In genomic region chr7:142790056-142790455, GRCh38 we compare ENCODE assay signal across 17 cellular contexts. TPM values are rescaled to one million over a fixed set of nuclear protein-coding genes. Genes with fewer than 3 reads are reported as not detected.
DNase-seq lines count a peak whose midpoint lies in the region; ATAC-seq and TF ChIP-seq lines count a peak whose summit lies in the region.
"Had no signal": no experiment of that assay in that cellular context is flagged by ENCODE, and none has a peak within 500 bp of the region (broad histone marks: within the 10 kb centered on the region; RNA-seq: fewer than 3 reads in every experiment).

No MANE protein-coding gene starts in this region.

- ATAC-seq in activated naive CD8-positive, alpha-beta T cell treated with anti-CD3 and anti-CD28 coated beads, Interleukin-2, amount 10 ng/mL, durations not matched to agents 7 days and 5 days (ENCODE audit: low read depth): no peak
- no peak for ATAC-seq in stimulated activated memory B cell treated with anti-CD40 and anti-IgM and Interleukin-4, amounts not matched to agents 10 μg/mL and 1 μg/mL and 100 μg/mL, for 72 hours
- no peak for ATAC-seq in HG03097 (IDR thresholded peaks at IDR 0.05; ENCODE audit: low FRiP score, unreplicated experiment)

- DNase-seq in activated CD4-positive, alpha-beta T cell treated with anti-CD3 and anti-CD28 coated beads, Interleukin-2, amount 10 ng/mL, durations not matched to agents 7 days and 5 days: no peak
- DNase-seq in activated CD4-positive, alpha-beta T cell treated with anti-CD3 and anti-CD28 coated beads for 4 hours: no peak
- no peak for DNase-seq in activated CD4-positive, alpha-beta memory T cell treated with anti-CD3 and anti-CD28 coated beads, Interleukin-2, amount 10 ng/mL, durations not matched to agents 7 days and 5 days
- DNase-seq in activated naive CD8-positive, alpha-beta T cell treated with anti-CD3 and anti-CD28 coated beads, Interleukin-2, amount 10 ng/mL, durations not matched to agents 7 days and 5 days: no peak
- no peak for DNase-seq in GM13976 (ENCODE audit: low spot score)
- no peak for DNase-seq in glomerular visceral epithelial cell (ENCODE audit: extremely low spot score)
- DNase-seq: C1 segment of cervical spinal cord, mesendoderm, SIG-M5 had no signal

- no peak for TF ChIP-seq CTCF in GM13976 (IDR thresholded peaks at IDR 0.05; ENCODE audit: borderline replicate concordance, control extremely low read depth, extremely low read depth, insufficient read depth, missing control alignments)

- no peaks in the 10 kb centered on the region for H3K9me3 Mint-ChIP-seq in activated CD4-positive, alpha-beta T cell treated with anti-CD3 and anti-CD28 coated beads, Interleukin-2, amount 10 ng/mL, durations not matched to agents 7 days and 5 days
- no peaks in the 10 kb centered on the region for H3K9me3 Mint-ChIP-seq in activated CD4-positive, alpha-beta memory T cell treated with anti-CD3 and anti-CD28 coated beads, Interleukin-2, amount 10 ng/mL, durations not matched to agents 7 days and 5 days
- no peaks in the 10 kb centered on the region for H3K9me3 Mint-ChIP-seq in activated naive CD8-positive, alpha-beta T cell treated with anti-CD3 and anti-CD28 coated beads, Interleukin-2, amount 10 ng/mL, durations not matched to agents 7 days and 5 days
- no peaks in the 10 kb centered on the region for H3K9me3 Mint-ChIP-seq in stimulated activated memory B cell treated with anti-CD40 and anti-IgM and Interleukin-4, amounts not matched to agents 10 μg/mL and 1 μg/mL and 100 μg/mL, for 72 hours
- H3K9me3 Mint-ChIP-seq: brain; dendritic cell treated with granulocyte-macrophage colony-stimulating factor and Interleukin-4, amounts not matched to agents 40 ng/mL and 50 ng/mL, for 4 days; neural crest cell had no signal

- CTCF ChIA-PET in activated CD4-positive, alpha-beta T cell treated with anti-CD3 and anti-CD28 coated beads, Interleukin-2, amount 10 ng/mL, durations not matched to agents 7 days and 5 days (lab: Charles Lee): interaction anchor here (1.0 to 13.3 kb wide), 3 partner anchors 8 to 19 kb away, joined by 3 to 176 read pairs (median 5); no protein-coding TSS in a partner anchor
- CTCF ChIA-PET in activated CD4-positive, alpha-beta memory T cell treated with anti-CD3 and anti-CD28 coated beads, Interleukin-2, amount 10 ng/mL, durations not matched to agents 7 days and 5 days (lab: Charles Lee): interaction anchor here (1.5 to 12.9 kb wide), 2 partner anchors 9 to 21 kb away, joined by 4 to 300 read pairs; no protein-coding TSS in a partner anchor

- peak overlapping the region; percentile 100 for H3K27ac Mint-ChIP-seq in activated CD4-positive, alpha-beta T cell treated with anti-CD3 and anti-CD28 coated beads, Interleukin-2, amount 10 ng/mL, durations not matched to agents 7 days and 5 days
- peak overlapping the region; percentile 89 for H3K27ac Mint-ChIP-seq in activated CD4-positive, alpha-beta memory T cell treated with anti-CD3 and anti-CD28 coated beads, Interleukin-2, amount 10 ng/mL, durations not matched to agents 7 days and 5 days
- peak overlapping the region; percentile 99 for H3K27ac Mint-ChIP-seq in activated naive CD8-positive, alpha-beta T cell treated with anti-CD3 and anti-CD28 coated beads, Interleukin-2, amount 10 ng/mL, durations not matched to agents 7 days and 5 days
- peak overlapping the region; percentile 99 for H3K27ac Mint-ChIP-seq in stimulated activated memory B cell treated with anti-CD40 and anti-IgM and Interleukin-4, amounts not matched to agents 10 μg/mL and 1 μg/mL and 100 μg/mL, for 72 hours
- H3K27ac Mint-ChIP-seq: brain; dendritic cell treated with granulocyte-macrophage colony-stimulating factor and Interleukin-4, amounts not matched to agents 40 ng/mL and 50 ng/mL, for 4 days had no signal

- peak overlapping the region; percentile 88 for H3K4me3 Mint-ChIP-seq in activated CD4-positive, alpha-beta T cell treated with anti-CD3 and anti-CD28 coated beads, Interleukin-2, amount 10 ng/mL, durations not matched to agents 7 days and 5 days
- peak overlapping the region; percentile 93 for H3K4me3 Mint-ChIP-seq in activated CD4-positive, alpha-beta memory T cell treated with anti-CD3 and anti-CD28 coated beads, Interleukin-2, amount 10 ng/mL, durations not matched to agents 7 days and 5 days
- H3K4me3 Mint-ChIP-seq in activated naive CD8-positive, alpha-beta T cell treated with anti-CD3 and anti-CD28 coated beads, Interleukin-2, amount 10 ng/mL, durations not matched to agents 7 days and 5 days: peak overlapping the region; percentile 96
- H3K4me3 Mint-ChIP-seq in stimulated activated memory B cell treated with anti-CD40 and anti-IgM and Interleukin-4, amounts not matched to agents 10 μg/mL and 1 μg/mL and 100 μg/mL, for 72 hours: no peak overlapping the region
- H3K4me3 Mint-ChIP-seq: brain; dendritic cell treated with granulocyte-macrophage colony-stimulating factor and Interleukin-4, amounts not matched to agents 40 ng/mL and 50 ng/mL, for 4 days; neural crest cell had no signal

- POLR2A ChIA-PET in activated CD4-positive, alpha-beta T cell treated with anti-CD3 and anti-CD28 coated beads, Interleukin-2, amount 10 ng/mL, durations not matched to agents 7 days and 5 days (lab: Charles Lee): interaction anchor here (0.6 to 6.6 kb wide), 3 partner anchors 9 to 177 kb away, joined by 3 to 103 read pairs (median 22); no protein-coding TSS in a partner anchor
- POLR2A ChIA-PET in activated CD4-positive, alpha-beta memory T cell treated with anti-CD3 and anti-CD28 coated beads, Interleukin-2, amount 10 ng/mL, durations not matched to agents 7 days and 5 days (lab: Charles Lee): interaction anchor here (0.8 to 21.1 kb wide), 5 partner anchors 17 to 470 kb away, joined by 3 to 2273 read pairs (median 5); no protein-coding TSS in a partner anchor
- POLR2A ChIA-PET in activated naive CD8-positive, alpha-beta T cell treated with anti-CD3 and anti-CD28 coated beads, Interleukin-2, amount 10 ng/mL, durations not matched to agents 7 days and 5 days (lab: Charles Lee): interaction anchor here (1.0 to 21.1 kb wide), 6 partner anchors 7 to 444 kb away, joined by 3 to 1271 read pairs (median 10); no protein-coding TSS in a partner anchor

- peaks cover 32% of the 10 kb centered on the region for H3K4me1 Mint-ChIP-seq in activated CD4-positive, alpha-beta T cell treated with anti-CD3 and anti-CD28 coated beads, Interleukin-2, amount 10 ng/mL, durations not matched to agents 7 days and 5 days
- peaks cover 46% of the 10 kb centered on the region for H3K4me1 Mint-ChIP-seq in activated CD4-positive, alpha-beta memory T cell treated with anti-CD3 and anti-CD28 coated beads, Interleukin-2, amount 10 ng/mL, durations not matched to agents 7 days and 5 days
- peaks cover 36% of the 10 kb centered on the region for H3K4me1 Mint-ChIP-seq in activated naive CD8-positive, alpha-beta T cell treated with anti-CD3 and anti-CD28 coated beads, Interleukin-2, amount 10 ng/mL, durations not matched to agents 7 days and 5 days
- peaks cover 79% of the 10 kb centered on the region for H3K4me1 Mint-ChIP-seq in stimulated activated memory B cell treated with anti-CD40 and anti-IgM and Interleukin-4, amounts not matched to agents 10 μg/mL and 1 μg/mL and 100 μg/mL, for 72 hours
- H3K4me1 Mint-ChIP-seq: brain, neural crest cell had no signal

- in situ Hi-C loops in GM13976 (cut with MboI; ENCODE audit: low sequenced_read_pairs, unreplicated experiment): no loop called here

- peaks cover 73% of the 10 kb centered on the region for H3K36me3 Mint-ChIP-seq in activated CD4-positive, alpha-beta T cell treated with anti-CD3 and anti-CD28 coated beads, Interleukin-2, amount 10 ng/mL, durations not matched to agents 7 days and 5 days (ENCODE audit: low read depth)
- H3K36me3 Mint-ChIP-seq in activated CD4-positive, alpha-beta memory T cell treated with anti-CD3 and anti-CD28 coated beads, Interleukin-2, amount 10 ng/mL, durations not matched to agents 7 days and 5 days (ENCODE audit: low read depth): peaks cover 72% of the 10 kb centered on the region
- peaks cover 56% of the 10 kb centered on the region for H3K36me3 Mint-ChIP-seq in activated naive CD8-positive, alpha-beta T cell treated with anti-CD3 and anti-CD28 coated beads, Interleukin-2, amount 10 ng/mL, durations not matched to agents 7 days and 5 days
- no peaks in the 10 kb centered on the region for H3K36me3 Mint-ChIP-seq in stimulated activated memory B cell treated with anti-CD40 and anti-IgM and Interleukin-4, amounts not matched to agents 10 μg/mL and 1 μg/mL and 100 μg/mL, for 72 hours
- H3K36me3 Mint-ChIP-seq: brain had no signal

- no peaks in the 10 kb centered on the region for H3K27me3 Mint-ChIP-seq in activated CD4-positive, alpha-beta T cell treated with anti-CD3 and anti-CD28 coated beads, Interleukin-2, amount 10 ng/mL, durations not matched to agents 7 days and 5 days
- H3K27me3 Mint-ChIP-seq in activated CD4-positive, alpha-beta memory T cell treated with anti-CD3 and anti-CD28 coated beads, Interleukin-2, amount 10 ng/mL, durations not matched to agents 7 days and 5 days: no peaks in the 10 kb centered on the region
- H3K27me3 Mint-ChIP-seq in activated naive CD8-positive, alpha-beta T cell treated with anti-CD3 and anti-CD28 coated beads, Interleukin-2, amount 10 ng/mL, durations not matched to agents 7 days and 5 days: no peaks in the 10 kb centered on the region
- H3K27me3 Mint-ChIP-seq in stimulated activated memory B cell treated with anti-CD40 and anti-IgM and Interleukin-4, amounts not matched to agents 10 μg/mL and 1 μg/mL and 100 μg/mL, for 72 hours: no peaks in the 10 kb centered on the region

RNA-seq across cellular contexts. Expression of gene PRSS2, which starts 19.3 kb away (rescaled TPM):
- not detected for total RNA-seq in activated CD4-positive, alpha-beta T cell treated with anti-CD3 and anti-CD28 coated beads, Interleukin-2, amount 10 ng/mL, durations not matched to agents 7 days and 5 days
- not detected for total RNA-seq in activated CD4-positive, alpha-beta memory T cell treated with anti-CD3 and anti-CD28 coated beads, Interleukin-2, amount 10 ng/mL, durations not matched to agents 7 days and 5 days
- not detected for total RNA-seq in activated naive CD8-positive, alpha-beta T cell treated with anti-CD3 and anti-CD28 coated beads, Interleukin-2, amount 10 ng/mL, durations not matched to agents 7 days and 5 days
- total RNA-seq: frontal cortex, neural crest cell, pulmonary artery endothelial cell, smooth muscle cell had no signal

RNA-seq across cellular contexts. Expression of gene PRSS1, which starts 40.8 kb away (rescaled TPM):
- total RNA-seq in activated CD4-positive, alpha-beta T cell treated with anti-CD3 and anti-CD28 coated beads, Interleukin-2, amount 10 ng/mL, durations not matched to agents 7 days and 5 days: not detected
- not detected for total RNA-seq in activated CD4-positive, alpha-beta memory T cell treated with anti-CD3 and anti-CD28 coated beads, Interleukin-2, amount 10 ng/mL, durations not matched to agents 7 days and 5 days
- not detected for total RNA-seq in activated naive CD8-positive, alpha-beta T cell treated with anti-CD3 and anti-CD28 coated beads, Interleukin-2, amount 10 ng/mL, durations not matched to agents 7 days and 5 days
- total RNA-seq: frontal cortex, neural crest cell, pulmonary artery endothelial cell, smooth muscle cell had no signal
